ENCODE assay signal across 20 cellular contexts in genomic region chr5:178473858-178474257, GRCh38.
A peak's percentile ranks its signal among the peaks of the same experiment; 100 is the strongest.
DNase-seq lines count a peak whose midpoint lies in the region; ATAC-seq and TF ChIP-seq lines count a peak whose summit lies in the region.
"Had no signal": no experiment of that assay in that cellular context is flagged by ENCODE, and none has a peak within 500 bp of the region (broad histone marks: within the 10 kb centered on the region; RNA-seq: fewer than 3 reads in every experiment).

No MANE protein-coding gene starts in this region.

- peaks cover 7% of the 10 kb centered on the region for H3K4me1 Mint-ChIP-seq in activated naive CD8-positive, alpha-beta T cell treated with anti-CD3 and anti-CD28 coated beads, Interleukin-2, amount 10 ng/mL, durations not matched to agents 7 days and 5 days
- peaks cover 7% of the 10 kb centered on the region for H3K4me1 Mint-ChIP-seq in activated naive CD8-positive, alpha-beta T cell treated with anti-CD3 and anti-CD28 coated beads for 36 hours
- peaks cover 66% of the 10 kb centered on the region for H3K4me1 Mint-ChIP-seq in dendritic cell treated with granulocyte-macrophage colony-stimulating factor and Interleukin-4, amounts not matched to agents 40 ng/mL and 50 ng/mL, for 4 days (ENCODE audit: low read depth)
- peaks cover 40% of the 10 kb centered on the region for H3K4me1 Mint-ChIP-seq in nephron

- peak; percentile 36 for ATAC-seq in activated naive CD8-positive, alpha-beta T cell treated with anti-CD3 and anti-CD28 coated beads, Interleukin-2, amount 10 ng/mL, durations not matched to agents 7 days and 5 days (ENCODE audit: low read depth)
- ATAC-seq: A549 had no signal

- H3K9me3 Mint-ChIP-seq in activated naive CD8-positive, alpha-beta T cell treated with anti-CD3 and anti-CD28 coated beads, Interleukin-2, amount 10 ng/mL, durations not matched to agents 7 days and 5 days = no peaks in the 10 kb centered on the region
- H3K9me3 Mint-ChIP-seq in activated naive CD8-positive, alpha-beta T cell treated with anti-CD3 and anti-CD28 coated beads for 36 hours = no peaks in the 10 kb centered on the region
- H3K9me3 Mint-ChIP-seq in dendritic cell treated with granulocyte-macrophage colony-stimulating factor and Interleukin-4, amounts not matched to agents 40 ng/mL and 50 ng/mL, for 4 days = no peaks in the 10 kb centered on the region
- H3K9me3 Mint-ChIP-seq in nephron = peaks cover 11% of the 10 kb centered on the region

- H3K27me3 Mint-ChIP-seq in activated naive CD8-positive, alpha-beta T cell treated with anti-CD3 and anti-CD28 coated beads, Interleukin-2, amount 10 ng/mL, durations not matched to agents 7 days and 5 days = peaks cover 4% of the 10 kb centered on the region
- H3K27me3 Mint-ChIP-seq in activated naive CD8-positive, alpha-beta T cell treated with anti-CD3 and anti-CD28 coated beads for 36 hours = no peaks in the 10 kb centered on the region
- peaks cover 4% of the 10 kb centered on the region for H3K27me3 Mint-ChIP-seq in dendritic cell treated with granulocyte-macrophage colony-stimulating factor and Interleukin-4, amounts not matched to agents 40 ng/mL and 50 ng/mL, for 4 days
- H3K27me3 Mint-ChIP-seq in nephron (ENCODE audit: low read depth) = peaks cover 7% of the 10 kb centered on the region

- no peak for TF ChIP-seq CTCF in nephron (IDR thresholded peaks at IDR 0.05; ENCODE audit: unreplicated experiment in 3 of 3)
- TF ChIP-seq CTCF in GM20000 (IDR thresholded peaks at IDR 0.05; ENCODE audit: extremely low read depth, missing control alignments) = no peak
- no peak for TF ChIP-seq CTCF in ascending aorta (IDR thresholded peaks at IDR 0.05)

- H3K4me3 Mint-ChIP-seq in activated naive CD8-positive, alpha-beta T cell treated with anti-CD3 and anti-CD28 coated beads, Interleukin-2, amount 10 ng/mL, durations not matched to agents 7 days and 5 days = no peak overlapping the region
- H3K4me3 Mint-ChIP-seq in activated naive CD8-positive, alpha-beta T cell treated with anti-CD3 and anti-CD28 coated beads for 36 hours = no peak overlapping the region
- H3K4me3 Mint-ChIP-seq in dendritic cell treated with granulocyte-macrophage colony-stimulating factor and Interleukin-4, amounts not matched to agents 40 ng/mL and 50 ng/mL, for 4 days = peak overlapping the region; percentile 20
- no peak overlapping the region for H3K4me3 Mint-ChIP-seq in nephron
- H3K4me3 Mint-ChIP-seq: HFFc6 had no signal

- H3K4me3 ChIP-seq in ascending aorta = no peak overlapping the region
- H3K4me3 ChIP-seq: A549 had no signal

- no peaks in the 10 kb centered on the region for H3K27me3 ChIP-seq in ascending aorta

- H3K36me3 ChIP-seq in ascending aorta = no peaks in the 10 kb centered on the region

- H3K27ac ChIP-seq in ascending aorta = no peak overlapping the region
- H3K27ac ChIP-seq: A549 had no signal

- no peaks in the 10 kb centered on the region for H3K9me3 ChIP-seq in ascending aorta
- H3K9me3 ChIP-seq: Caco-2 had no signal

- intact Hi-C loops in dendritic cell treated with granulocyte-macrophage colony-stimulating factor and Interleukin-4, amounts not matched to agents 40 ng/mL and 50 ng/mL, for 4 days (cut with micrococcal nuclease) = no loop called here
- intact Hi-C loops in ascending aorta (cut with DNase I) = no loop called here

- peaks cover 3% of the 10 kb centered on the region for H3K36me3 Mint-ChIP-seq in activated naive CD8-positive, alpha-beta T cell treated with anti-CD3 and anti-CD28 coated beads, Interleukin-2, amount 10 ng/mL, durations not matched to agents 7 days and 5 days
- no peaks in the 10 kb centered on the region for H3K36me3 Mint-ChIP-seq in activated naive CD8-positive, alpha-beta T cell treated with anti-CD3 and anti-CD28 coated beads for 36 hours
- no peaks in the 10 kb centered on the region for H3K36me3 Mint-ChIP-seq in dendritic cell treated with granulocyte-macrophage colony-stimulating factor and Interleukin-4, amounts not matched to agents 40 ng/mL and 50 ng/mL, for 4 days (ENCODE audit: low read depth)
- peaks cover 4% of the 10 kb centered on the region for H3K36me3 Mint-ChIP-seq in nephron (ENCODE audit: low read depth)

- H3K27ac Mint-ChIP-seq in activated naive CD8-positive, alpha-beta T cell treated with anti-CD3 and anti-CD28 coated beads, Interleukin-2, amount 10 ng/mL, durations not matched to agents 7 days and 5 days = no peak overlapping the region
- no peak overlapping the region for H3K27ac Mint-ChIP-seq in activated naive CD8-positive, alpha-beta T cell treated with anti-CD3 and anti-CD28 coated beads for 36 hours
- peak overlapping the region; percentile 32 for H3K27ac Mint-ChIP-seq in dendritic cell treated with granulocyte-macrophage colony-stimulating factor and Interleukin-4, amounts not matched to agents 40 ng/mL and 50 ng/mL, for 4 days
- H3K27ac Mint-ChIP-seq in nephron = peak overlapping the region; percentile 11 to 71 (median 42)
- H3K27ac Mint-ChIP-seq: HFFc6 had no signal

- no peak for DNase-seq in activated naive CD8-positive, alpha-beta T cell treated with anti-CD3 and anti-CD28 coated beads, Interleukin-2, amount 10 ng/mL, durations not matched to agents 7 days and 5 days
- DNase-seq in activated naive CD8-positive, alpha-beta T cell treated with anti-CD3 and anti-CD28 coated beads for 36 hours = no peak
- DNase-seq in GM20000 (ENCODE audit: low spot score) = no peak
- DNase-seq in activated CD8-positive, alpha-beta memory T cell treated with anti-CD3 and anti-CD28 coated beads, Interleukin-2, amount 50 U/mL, for 4 hours = no peak
- no peak for DNase-seq in central memory CD4-positive, alpha-beta T cell
- DNase-seq in ascending aorta (ENCODE audit: low spot score in 2 of 2) = no peak
- DNase-seq: Caco-2, DMS153, EL, HFFc6, IMR-90, NCI-H1417, NCI-H2029, NCI-H2171, NCI-H446, NCI-H748 treated with DMSO at 0.1 percent for 48 hours, RPMI8226 had no signal

- POLR2A ChIA-PET in activated naive CD8-positive, alpha-beta T cell treated with anti-CD3 and anti-CD28 coated beads, Interleukin-2, amount 10 ng/mL, durations not matched to agents 7 days and 5 days (lab: Charles Lee) = interaction anchor here (0.6 kb wide), 1 partner anchor 12 kb away, joined by 3 read pairs; no protein-coding TSS in a partner anchor

- H3K4me1 ChIP-seq in ascending aorta = no peaks in the 10 kb centered on the region
- H3K4me1 ChIP-seq: A549 had no signal

Comparison
In these comparisons a context has a peak if more than half of its experiments do, and no peak if none do; other contexts are left out.
1. H3K27ac Mint-ChIP-seq: peak in dendritic cell treated with granulocyte-macrophage colony-stimulating factor and Interleukin-4, amounts not matched to agents 40 ng/mL and 50 ng/mL, for 4 days (single experiment) and nephron (3 of 3); none in activated naive CD8-positive, alpha-beta T cell treated with anti-CD3 and anti-CD28 coated beads, Interleukin-2, amount 10 ng/mL, durations not matched to agents 7 days and 5 days (single experiment) and activated naive CD8-positive, alpha-beta T cell treated with anti-CD3 and anti-CD28 coated beads for 36 hours (single experiment).